8 cellular contexts compared by ENCODE assay signal in genomic region chr5:96687812-96688453, GRCh38. TPM values are rescaled to one million over a fixed set of nuclear protein-coding genes. Genes with fewer than 3 reads are reported as not detected.
DNase-seq lines count a peak whose midpoint lies in the region; ATAC-seq and TF ChIP-seq lines count a peak whose summit lies in the region.

No MANE protein-coding gene starts in this region.

- peak; percentile 97 for ATAC-seq in GM18511 (IDR thresholded peaks at IDR 0.05; ENCODE audit: unreplicated experiment)
- ATAC-seq in HG03039 (IDR thresholded peaks at IDR 0.05; ENCODE audit: unreplicated experiment) = peak; percentile 78

- H3K27ac ChIP-seq in brain microvascular endothelial cell = peak overlapping the region; percentile 1

- no peaks in the 10 kb centered on the region for H3K4me1 ChIP-seq in BE2C

- H3K9me3 ChIP-seq in BE2C = no peaks in the 10 kb centered on the region

- TF ChIP-seq CTCF in BE2C (IDR thresholded peaks at IDR 0.05; ENCODE audit: low read depth, low read length) = peak; percentile 67
- TF ChIP-seq CTCF in brain microvascular endothelial cell (IDR thresholded peaks at IDR 0.05; ENCODE audit: low read depth, low read length, missing control alignments) = peak; percentile 50

- DNase-seq in BE2C (no peak), NCI-H2227 (lab: John Stamatoyannopoulos, UW; ENCODE audit: unreplicated experiment) (peak; percentile 31), brain microvascular endothelial cell (peak; percentile 45), left kidney (ENCODE audit: low read depth, low spot score) (peak; percentile 68), GF-D8 (lab: John Stamatoyannopoulos, UW) (no peak)
- DNase-seq in stimulated activated CD4-positive, alpha-beta T cell treated with anti-CD3 and anti-CD28 coated beads, Interleukin-1b, Interleukin-23, amount 100 ng/mL, for 48 hours = no peak

- in situ Hi-C loops in brain microvascular endothelial cell (cut with HindIII; ENCODE audit: low pct_ligation_motif_present, low sequenced_read_pairs) = no loop called here

- H3K36me3 ChIP-seq in BE2C (no peaks in the 10 kb centered on the region), brain microvascular endothelial cell (replicated peaks) (peaks cover 7% of the 10 kb centered on the region)

- H3K27me3 ChIP-seq in BE2C (no peaks in the 10 kb centered on the region), brain microvascular endothelial cell (replicated peaks) (no peaks in the 10 kb centered on the region)

- H3K4me3 ChIP-seq in BE2C (ENCODE audit: low read depth, low read length) (peak overlapping the region; percentile 32), brain microvascular endothelial cell (ENCODE audit: low read depth, low read length) (peak overlapping the region; percentile 15)

RNA-seq across cellular contexts. Expression of gene CAST, which starts 25.8 kb away (rescaled TPM):
- polyA plus RNA-seq in BE2C (2012; ENCODE audit: insufficient read depth, insufficient read length, low read depth) = 27.5 TPM

Comparison
In these comparisons a context has a peak if more than half of its experiments do, and no peak if none do; other contexts are left out.
1. DNase-seq: peak in NCI-H2227 (single experiment), brain microvascular endothelial cell (single experiment) and left kidney (single experiment); none in BE2C (single experiment), stimulated activated CD4-positive, alpha-beta T cell treated with anti-CD3 and anti-CD28 coated beads, Interleukin-1b, Interleukin-23, amount 100 ng/mL, for 48 hours (single experiment) and GF-D8 (single experiment).